8 cellular contexts compared by ENCODE assay signal in genomic region chr19:2166741-2167738, GRCh38. TPM values are rescaled to one million over a fixed set of nuclear protein-coding genes. Genes with fewer than 3 reads are reported as not detected.
A peak's percentile ranks its signal among the peaks of the same experiment; 100 is the strongest.
DNase-seq lines count a peak whose midpoint lies in the region; ATAC-seq and TF ChIP-seq lines count a peak whose summit lies in the region.

No MANE protein-coding gene starts in this region.

- H3K23ac ChIP-seq in trophoblast cell (ENCODE audit: low read length): no peak overlapping the region

- no peaks in the 10 kb centered on the region for H3K9me3 Mint-ChIP-seq in activated T-cell treated with anti-CD3 and anti-CD28 coated beads, Interleukin-2, amount 50 U/mL, for 4 hours

- H3K9me3 ChIP-seq in T-helper 17 cell (ENCODE audit: control insufficient read depth, low read length, poor library complexity, severe bottlenecking) (no peaks in the 10 kb centered on the region), trophoblast cell (ENCODE audit: insufficient read depth, low read depth, low read length) (no peaks in the 10 kb centered on the region)

- H3K27me3 Mint-ChIP-seq in activated T-cell treated with anti-CD3 and anti-CD28 coated beads, Interleukin-2, amount 50 U/mL, for 4 hours (ENCODE audit: low read depth): no peaks in the 10 kb centered on the region
- H3K27me3 Mint-ChIP-seq in T-helper 17 cell: no peaks in the 10 kb centered on the region

- H4K12ac ChIP-seq in trophoblast cell (ENCODE audit: low read depth, low read length): no peak overlapping the region

- H3K14ac ChIP-seq in trophoblast cell (ENCODE audit: low read length): no peak overlapping the region

- no peaks in the 10 kb centered on the region for H3K36me3 Mint-ChIP-seq in activated T-cell treated with anti-CD3 and anti-CD28 coated beads, Interleukin-2, amount 50 U/mL, for 4 hours (ENCODE audit: insufficient read depth)
- no peaks in the 10 kb centered on the region for H3K36me3 Mint-ChIP-seq in T-helper 17 cell (ENCODE audit: low read depth)

- H3K4me3 Mint-ChIP-seq in activated T-cell treated with anti-CD3 and anti-CD28 coated beads, Interleukin-2, amount 50 U/mL, for 4 hours: peak overlapping the region; percentile 67
- H3K4me3 Mint-ChIP-seq in T-helper 17 cell: peak overlapping the region; percentile 50

- H3K79me2 ChIP-seq in trophoblast cell (ENCODE audit: control insufficient read depth, insufficient read depth, low read length, poor library complexity): peaks cover 35% of the 10 kb centered on the region

- no peak overlapping the region for H2BK5ac ChIP-seq in trophoblast cell (ENCODE audit: low read depth, low read length, poor library complexity)

- H2AK5ac ChIP-seq in trophoblast cell (ENCODE audit: low read length): peak overlapping the region; percentile 9

- H3K27ac Mint-ChIP-seq in T-helper 17 cell: no peak overlapping the region

- H3K9ac ChIP-seq in trophoblast cell (ENCODE audit: low read length): no peak overlapping the region

- H4K91ac ChIP-seq in trophoblast cell (ENCODE audit: low read depth, low read length): no peak overlapping the region

- H3K4me2 ChIP-seq in trophoblast cell (ENCODE audit: low read length): no peak overlapping the region

- no peak for DNase-seq in activated T-cell treated with anti-CD3 and anti-CD28 coated beads, Interleukin-2, amount 50 U/mL, for 4 hours
- no peak for DNase-seq in activated T-cell treated with anti-CD3 and anti-CD28 coated beads, Interleukin-2, amount 50 U/mL, for 48 hours
- DNase-seq in T-helper 17 cell: no peak
- DNase-seq in fibroblast of the aortic adventitia (ENCODE audit: low read depth): peak; percentile 85
- DNase-seq in trophoblast cell: peak; percentile 58 to 70
- DNase-seq in kidney glomerular epithelial cell (lab: John Stamatoyannopoulos, UW): no peak

- peaks cover 54% of the 10 kb centered on the region for H3K4me1 Mint-ChIP-seq in activated T-cell treated with anti-CD3 and anti-CD28 coated beads, Interleukin-2, amount 50 U/mL, for 4 hours (ENCODE audit: low read depth)
- peaks cover 31% of the 10 kb centered on the region for H3K4me1 Mint-ChIP-seq in T-helper 17 cell

- H4K8ac ChIP-seq in trophoblast cell (ENCODE audit: low read depth, low read length): no peak overlapping the region

- TF ChIP-seq CTCF in fibroblast of the aortic adventitia (IDR thresholded peaks at IDR 0.05; ENCODE audit: insufficient read depth, low read length): no peak

- H3K4me3 ChIP-seq in fibroblast of the aortic adventitia (ENCODE audit: low read depth, low read length) (peak overlapping the region; percentile 41), trophoblast cell (ENCODE audit: low read depth, low read length) (peak overlapping the region; percentile 30)

- no peaks in the 10 kb centered on the region for H3K36me3 ChIP-seq in trophoblast cell (ENCODE audit: control insufficient read depth in 1 of 2, insufficient read depth in 2 of 2, low read length in 2 of 2)

- no peaks in the 10 kb centered on the region for H3K27me3 ChIP-seq in trophoblast cell (ENCODE audit: insufficient read depth, low read length)

- peaks cover 37 to 47% of the 10 kb centered on the region in 2 experiments for H3K4me1 ChIP-seq in trophoblast cell (ENCODE audit: control insufficient read depth in 1 of 2, insufficient read depth in 2 of 2, low read length in 2 of 2)

- peak overlapping the region; percentile 90 for H3K4ac ChIP-seq in trophoblast cell (ENCODE audit: low read depth, low read length)

- H2BK12ac ChIP-seq in trophoblast cell (ENCODE audit: low read length): no peak overlapping the region

- no peak for ATAC-seq in activated T-cell treated with anti-CD3 and anti-CD28 coated beads, Interleukin-2, amount 50 U/mL, for 4 hours
- no peak for ATAC-seq in T-helper 17 cell
- no peak for ATAC-seq in GM19397 (IDR thresholded peaks at IDR 0.05; ENCODE audit: unreplicated experiment)
- ATAC-seq in HG03378 (IDR thresholded peaks at IDR 0.05; ENCODE audit: unreplicated experiment): no peak

- no peak overlapping the region for H2BK120ac ChIP-seq in trophoblast cell (ENCODE audit: insufficient read depth, low read length, poor library complexity)

- WGBS in trophoblast cell (ENCODE audit: extremely low coverage, insufficient coverage, insufficient read length): no CpG with 5 or more reads among the region's 35 CpGs

- H2AFZ ChIP-seq in trophoblast cell (ENCODE audit: insufficient read depth, low read length, poor library complexity): no peak overlapping the region

- no peak overlapping the region for H3K18ac ChIP-seq in trophoblast cell (ENCODE audit: low read length)

- no peak overlapping the region for H3K27ac ChIP-seq in trophoblast cell (ENCODE audit: low read depth, low read length)

- H3K79me1 ChIP-seq in trophoblast cell (ENCODE audit: low read length): peaks cover 14% of the 10 kb centered on the region

RNA-seq across cellular contexts. Expression of gene DOT1L, which starts 3.3 kb away (rescaled TPM):
- 10 to 100 TPM; 89.3 to 96.0 (median 94.0) TPM for total RNA-seq in activated T-cell treated with anti-CD3 and anti-CD28 coated beads, Interleukin-2, amount 50 U/mL, for 4 hours
- total RNA-seq in T-helper 17 cell: 10 to 100 TPM; 32.3 to 42.1 TPM
- 10.3 and 12.0 TPM in 2 replicates for total RNA-seq in fibroblast of the aortic adventitia (ENCODE audit: low replicate concordance)
- 18.1 and 18.3 TPM in 2 replicates for polyA plus RNA-seq in trophoblast cell (2013)

RNA-seq across cellular contexts. Expression of gene AP3D1, which starts 15.7 kb away (rescaled TPM):
- total RNA-seq in activated T-cell treated with anti-CD3 and anti-CD28 coated beads, Interleukin-2, amount 50 U/mL, for 4 hours: 100 to 1,000 TPM in 2 of 3 donors, 10 to 100 TPM in 1; 91.9 to 109 (median 108) TPM
- total RNA-seq in T-helper 17 cell (10 to 100 TPM; 82.2 to 86.0 TPM), fibroblast of the aortic adventitia (ENCODE audit: low replicate concordance) (82.7 and 102 TPM in 2 replicates)
- polyA plus RNA-seq in trophoblast cell (2013): 96.9 and 101 TPM in 2 replicates

Comparison
In these comparisons a context has a peak if more than half of its experiments do, and no peak if none do; other contexts are left out.
1. DNase-seq: peak in fibroblast of the aortic adventitia (single experiment) and trophoblast cell (2 of 2); none in activated T-cell treated with anti-CD3 and anti-CD28 coated beads, Interleukin-2, amount 50 U/mL, for 4 hours (single experiment), activated T-cell treated with anti-CD3 and anti-CD28 coated beads, Interleukin-2, amount 50 U/mL, for 48 hours (0 of 2), T-helper 17 cell (0 of 3) and kidney glomerular epithelial cell (single experiment).